In genomic region chr10:119445311-119445934, GRCh38 we compare ENCODE assay signal across 8 cellular contexts.
DNase-seq lines count a peak whose midpoint lies in the region; ATAC-seq, FAIRE-seq and TF ChIP-seq lines count a peak whose summit lies in the region.

No MANE protein-coding gene starts in this region.

- peak; percentile 77 to 81 for DNase-seq in A549 (ENCODE audit: low read depth in 1 of 2, low spot score in 1 of 2)
- peak; percentile 84 for DNase-seq in GM12891 (ENCODE audit: insufficient read length, low spot score)
- peak in 68 of 76 experiments; percentile 5 to 81 (median 57) for DNase-seq in HUDEP-2 (lab: John Stamatoyannopoulos, UW; ENCODE audit: unreplicated experiment in 76 of 76)
- peak; percentile 70 for DNase-seq in RKO (ENCODE audit: low spot score)
- peak in 1 of 2 donors; percentile 30 for DNase-seq in foreskin keratinocyte
- peak; percentile 44 for DNase-seq in occipital lobe (lab: John Stamatoyannopoulos, UW)
- DNase-seq in suprapubic skin (ENCODE audit: low spot score in 2 of 2), result peak; percentile 93 to 94

- peaks cover 12% of the 10 kb centered on the region for H3K36me3 ChIP-seq in suprapubic skin

- no peak overlapping the region for H3K4me2 ChIP-seq in A549

- no peaks in the 10 kb centered on the region for H3K36me3 Mint-ChIP-seq in activated T-helper 17 cell treated with anti-CD3 and anti-CD28 coated beads, Interleukin-2, amount 50 U/mL, for 72 hours (ENCODE audit: low read depth)

- H3K4me3 Mint-ChIP-seq in activated T-helper 17 cell treated with anti-CD3 and anti-CD28 coated beads, Interleukin-2, amount 50 U/mL, for 72 hours, result no peak overlapping the region

- H3K27me3 ChIP-seq in foreskin keratinocyte (no peaks in the 10 kb centered on the region), suprapubic skin (no peaks in the 10 kb centered on the region)

- no peaks in the 10 kb centered on the region for H3K4me1 Mint-ChIP-seq in activated T-helper 17 cell treated with anti-CD3 and anti-CD28 coated beads, Interleukin-2, amount 50 U/mL, for 72 hours

- TF ChIP-seq EP300 in A549 (IDR thresholded peaks at IDR 0.05), result no peak
- TF ChIP-seq EP300 in suprapubic skin (IDR thresholded peaks at IDR 0.05), result no peak

- ATAC-seq in A549 (peak; percentile 81 to 94), foreskin keratinocyte (peak; percentile 63)
- ATAC-seq in activated T-helper 17 cell treated with anti-CD3 and anti-CD28 coated beads, Interleukin-2, amount 50 U/mL, for 72 hours (replicated peaks), result peak; percentile 83

- TF ChIP-seq CTCF in A549 (IDR thresholded peaks at IDR 0.05) (peak; percentile 91), foreskin keratinocyte (conservative IDR thresholded peaks at IDR 0.05) (peak; percentile 85), suprapubic skin (IDR thresholded peaks at IDR 0.05) (peak; percentile 78 to 96)

- no peak overlapping the region for H3K27ac Mint-ChIP-seq in activated T-helper 17 cell treated with anti-CD3 and anti-CD28 coated beads, Interleukin-2, amount 50 U/mL, for 72 hours

- no peak overlapping the region for H3K27ac ChIP-seq in A549
- no peak overlapping the region for H3K27ac ChIP-seq in foreskin keratinocyte
- H3K27ac ChIP-seq in suprapubic skin, result no peak overlapping the region

- TF ChIP-seq POLR2A in A549 (IDR thresholded peaks at IDR 0.05; ENCODE audit: low read length), result no peak
- TF ChIP-seq POLR2A in GM12891 (IDR thresholded peaks at IDR 0.05; ENCODE audit: low read depth, low read length), result no peak
- TF ChIP-seq POLR2A in suprapubic skin (IDR thresholded peaks at IDR 0.05), result no peak

- H3K9me3 ChIP-seq in A549 (no peaks in the 10 kb centered on the region), suprapubic skin (no peaks in the 10 kb centered on the region)

- CTCF ChIA-PET in A549 (lab: Yijun Ruan, JAX), result interaction anchor here (0.5 to 12.1 kb wide), 74 partner anchors 9 to 314 kb away, joined by 3 to 186 read pairs (median 4); partner anchors contain the start of genes GRK5 and RGS10

- 24% methylated on average over 7 of the region's 10 CpGs for WGBS in A549 (ENCODE audit: missing lambda C conversion rate)
- WGBS in suprapubic skin, result 35% methylated on average over 7 of the region's 10 CpGs

- H3K9me3 Mint-ChIP-seq in activated T-helper 17 cell treated with anti-CD3 and anti-CD28 coated beads, Interleukin-2, amount 50 U/mL, for 72 hours, result no peaks in the 10 kb centered on the region

- H3K4me1 ChIP-seq in A549 (peaks cover 8% of the 10 kb centered on the region), foreskin keratinocyte (no peaks in the 10 kb centered on the region), suprapubic skin (peaks cover 37% of the 10 kb centered on the region)

- no peak overlapping the region for H3K4me3 ChIP-seq in A549
- no peak overlapping the region for H3K4me3 ChIP-seq in suprapubic skin

- POLR2A ChIA-PET in A549 (lab: Yijun Ruan, JAX), result interaction anchor here (0.7 to 1.3 kb wide), 3 partner anchors 238 to 246 kb away, joined by 3 to 9 read pairs (median 3); partner anchors contain the start of gene GRK5

- TF ChIP-seq RAD21 in A549 (conservative IDR thresholded peaks at IDR 0.05 in 1 of 2, IDR thresholded peaks at IDR 0.05 in 1 of 2), result peak; percentile 88 to 90

- H3K27me3 Mint-ChIP-seq in activated T-helper 17 cell treated with anti-CD3 and anti-CD28 coated beads, Interleukin-2, amount 50 U/mL, for 72 hours, result no peaks in the 10 kb centered on the region

- FAIRE-seq in A549 (lab: Jason Lieb, UNC) (no peak), GM12891 (lab: Jason Lieb, UNC) (peak; percentile 94)

TF ChIP-seq in A549, 52 proteins besides CTCF, POLR2A, EP300 and RAD21:
- no peak for TF ChIP-seq FOXS1 (CRISPR knock-in tag; IDR thresholded peaks at IDR 0.05)
- no peak for TF ChIP-seq ZFP36 (IDR thresholded peaks at IDR 0.05; ENCODE audit: borderline replicate concordance, partially characterized antibody)
- TF ChIP-seq MYC (IDR thresholded peaks at IDR 0.05; ENCODE audit: borderline replicate concordance, low read length), result no peak
- TF ChIP-seq FOSB (CRISPR knock-in tag; IDR thresholded peaks at IDR 0.05), result no peak
- no peak for TF ChIP-seq HOXA7 (CRISPR knock-in tag; IDR thresholded peaks at IDR 0.05)
- TF ChIP-seq SMC3 (IDR thresholded peaks at IDR 0.05), result peak; percentile 95
- TF ChIP-seq FOSL2 (IDR thresholded peaks at IDR 0.05), result no peak
- no peak for TF ChIP-seq FOSL2 (CRISPR knock-in tag; IDR thresholded peaks at IDR 0.05)
- TF ChIP-seq ZSCAN20 (CRISPR knock-in tag; IDR thresholded peaks at IDR 0.05), result no peak
- TF ChIP-seq CEBPB (IDR thresholded peaks at IDR 0.05), result no peak
TF ChIP-seq in A549: peak in this region for 1.

TF ChIP-seq in GM12891, 5 proteins besides CTCF, POLR2A, EP300 and RAD21:
- no peak for TF ChIP-seq TAF1 (IDR thresholded peaks at IDR 0.05; ENCODE audit: low read depth, low read length)
- no peak for TF ChIP-seq POU2F2 (IDR thresholded peaks at IDR 0.05; ENCODE audit: low read depth, low read length)
- TF ChIP-seq SPI1 (IDR thresholded peaks at IDR 0.05; ENCODE audit: low read depth, low read length), result no peak
- TF ChIP-seq POLR2AphosphoS5 (IDR thresholded peaks at IDR 0.05; ENCODE audit: low read depth, low read length), result no peak
- no peak for TF ChIP-seq PAX5 (IDR thresholded peaks at IDR 0.05; ENCODE audit: insufficient read depth, low read length, severe bottlenecking)
